18 cellular contexts compared by ENCODE assay signal in the genomic region with DNA sequence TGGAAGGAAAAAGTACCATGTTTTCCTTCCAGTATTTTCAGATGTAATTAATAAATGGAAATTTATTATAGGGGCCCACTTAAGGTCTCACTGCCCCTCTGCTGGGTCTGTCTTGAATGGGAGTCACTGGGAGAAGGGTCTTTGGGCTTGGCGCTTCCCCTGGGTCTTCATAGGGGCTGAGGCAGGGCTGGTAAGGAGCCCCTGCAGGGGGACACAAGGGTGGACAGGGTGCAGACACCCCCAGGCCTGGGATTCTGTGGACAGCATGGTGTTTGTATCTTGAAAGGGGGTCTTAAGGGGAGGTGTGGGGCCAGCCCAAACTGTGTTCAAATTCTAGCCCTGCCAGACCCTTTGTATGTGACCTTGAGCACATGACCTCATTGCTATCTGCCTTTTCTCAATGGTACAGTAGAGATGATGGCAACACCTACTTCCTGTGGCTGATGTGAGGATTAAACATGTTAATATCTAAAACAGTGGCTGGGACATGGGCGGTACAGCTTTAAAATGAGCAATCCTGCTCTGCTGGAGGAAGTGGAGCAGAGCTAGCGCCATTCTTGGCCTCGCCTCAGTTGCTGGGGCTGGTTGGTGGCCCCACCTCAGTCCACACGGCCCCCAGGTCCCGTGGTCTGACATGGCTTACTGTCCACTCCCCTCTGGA.
"Had no signal": no experiment of that assay in that cellular context is flagged by ENCODE, and none has a peak within 500 bp of the region (broad histone marks: within the 10 kb centered on the region; RNA-seq: fewer than 3 reads in every experiment).

No MANE protein-coding gene starts in this region.

- DNase-seq: activated CD4-positive, alpha-beta memory T cell treated with anti-CD3 and anti-CD28 coated beads, Interleukin-2, amount 10 ng/mL, durations not matched to agents 7 days and 5 days; activated CD4-positive, alpha-beta T cell treated with anti-CD3 and anti-CD28 coated beads, Interleukin-2, amount 10 ng/mL, durations not matched to agents 24 days and 14 days; activated T-cell treated with anti-CD3 and anti-CD28 coated beads, Interleukin-2, amount 50 U/mL, for 24 hours; aorta; effector CD4-positive, alpha-beta T cell; islet precursor cell; left cardiac atrium; mucosa of descending colon; stimulated activated CD4-positive, alpha-beta T cell treated with anti-CD3 and anti-CD28 coated beads, Interleukin-4, amount 100 ng/mL, for 1 hour; T-helper 1 cell; tibial artery had no signal

- H3K4me1 Mint-ChIP-seq: activated CD4-positive, alpha-beta memory T cell treated with anti-CD3 and anti-CD28 coated beads, Interleukin-2, amount 10 ng/mL, durations not matched to agents 7 days and 5 days; activated CD4-positive, alpha-beta T cell treated with anti-CD3 and anti-CD28 coated beads, Interleukin-2, amount 10 ng/mL, durations not matched to agents 24 days and 14 days; activated T-helper 17 cell treated with anti-CD3 and anti-CD28 coated beads, Interleukin-2, amount 50 U/mL, for 72 hours had no signal

- H3K27ac ChIP-seq: tibial artery had no signal

- H3K9me3 ChIP-seq: mucosa of descending colon, tibial artery had no signal

- H3K9me3 Mint-ChIP-seq: activated CD4-positive, alpha-beta memory T cell treated with anti-CD3 and anti-CD28 coated beads, Interleukin-2, amount 10 ng/mL, durations not matched to agents 7 days and 5 days; activated CD4-positive, alpha-beta T cell treated with anti-CD3 and anti-CD28 coated beads, Interleukin-2, amount 10 ng/mL, durations not matched to agents 24 days and 14 days; activated naive CD4-positive, alpha-beta T cell treated with anti-CD3 and anti-CD28 coated beads, Interleukin-2, amount 50 U/mL, for 72 hours; activated T-cell treated with anti-CD3 and anti-CD28 coated beads, Interleukin-2, amount 50 U/mL, for 24 hours; activated T-helper 17 cell treated with anti-CD3 and anti-CD28 coated beads, Interleukin-2, amount 50 U/mL, for 72 hours; brain; dendritic cell treated with granulocyte-macrophage colony-stimulating factor and Interleukin-4, amounts not matched to agents 40 ng/mL and 50 ng/mL, for 4 days; stimulated activated naive CD8-positive, alpha-beta T cell treated with anti-CD3 and anti-CD28 coated beads, Interleukin-15, Interleukin-2, amounts not matched to agents 100 ng/mL and 50 ng/mL, for 24 hours had no signal

- H3K27ac Mint-ChIP-seq: activated CD4-positive, alpha-beta memory T cell treated with anti-CD3 and anti-CD28 coated beads, Interleukin-2, amount 10 ng/mL, durations not matched to agents 7 days and 5 days; activated CD4-positive, alpha-beta T cell treated with anti-CD3 and anti-CD28 coated beads, Interleukin-2, amount 10 ng/mL, durations not matched to agents 24 days and 14 days; activated naive CD4-positive, alpha-beta T cell treated with anti-CD3 and anti-CD28 coated beads, Interleukin-2, amount 50 U/mL, for 72 hours; activated T-cell treated with anti-CD3 and anti-CD28 coated beads, Interleukin-2, amount 50 U/mL, for 24 hours; activated T-helper 17 cell treated with anti-CD3 and anti-CD28 coated beads, Interleukin-2, amount 50 U/mL, for 72 hours; dendritic cell treated with granulocyte-macrophage colony-stimulating factor and Interleukin-4, amounts not matched to agents 40 ng/mL and 50 ng/mL, for 4 days; stimulated activated naive CD8-positive, alpha-beta T cell treated with anti-CD3 and anti-CD28 coated beads, Interleukin-15, Interleukin-2, amounts not matched to agents 100 ng/mL and 50 ng/mL, for 24 hours had no signal

- H3K4me3 ChIP-seq: mucosa of descending colon, tibial artery had no signal

- H3K36me3 Mint-ChIP-seq: activated naive CD4-positive, alpha-beta T cell treated with anti-CD3 and anti-CD28 coated beads, Interleukin-2, amount 50 U/mL, for 72 hours had no signal

- H3K36me3 ChIP-seq: tibial artery had no signal

- ATAC-seq: activated CD4-positive, CD25-positive, alpha-beta regulatory T cell treated with anti-CD3 and anti-CD28 coated beads, Interleukin-2, amount 50 U/mL, for 24 hours; activated naive CD4-positive, alpha-beta T cell treated with anti-CD3 and anti-CD28 coated beads, Interleukin-2, amount 50 U/mL, for 72 hours; activated T-helper 17 cell treated with anti-CD3 and anti-CD28 coated beads, Interleukin-2, amount 50 U/mL, for 72 hours; left cardiac atrium; mucosa of descending colon had no signal

- H3K4me1 ChIP-seq: tibial artery had no signal

- H3K27me3 Mint-ChIP-seq: brain had no signal

- H3K27me3 ChIP-seq: tibial artery had no signal

- FAIRE-seq: frontal cortex had no signal

- H3K4me3 Mint-ChIP-seq: activated CD4-positive, alpha-beta memory T cell treated with anti-CD3 and anti-CD28 coated beads, Interleukin-2, amount 10 ng/mL, durations not matched to agents 7 days and 5 days; activated CD4-positive, alpha-beta T cell treated with anti-CD3 and anti-CD28 coated beads, Interleukin-2, amount 10 ng/mL, durations not matched to agents 24 days and 14 days; activated T-cell treated with anti-CD3 and anti-CD28 coated beads, Interleukin-2, amount 50 U/mL, for 24 hours; activated T-helper 17 cell treated with anti-CD3 and anti-CD28 coated beads, Interleukin-2, amount 50 U/mL, for 72 hours; brain; dendritic cell treated with granulocyte-macrophage colony-stimulating factor and Interleukin-4, amounts not matched to agents 40 ng/mL and 50 ng/mL, for 4 days; stimulated activated naive CD8-positive, alpha-beta T cell treated with anti-CD3 and anti-CD28 coated beads, Interleukin-15, Interleukin-2, amounts not matched to agents 100 ng/mL and 50 ng/mL, for 24 hours had no signal
